In the genomic region with DNA sequence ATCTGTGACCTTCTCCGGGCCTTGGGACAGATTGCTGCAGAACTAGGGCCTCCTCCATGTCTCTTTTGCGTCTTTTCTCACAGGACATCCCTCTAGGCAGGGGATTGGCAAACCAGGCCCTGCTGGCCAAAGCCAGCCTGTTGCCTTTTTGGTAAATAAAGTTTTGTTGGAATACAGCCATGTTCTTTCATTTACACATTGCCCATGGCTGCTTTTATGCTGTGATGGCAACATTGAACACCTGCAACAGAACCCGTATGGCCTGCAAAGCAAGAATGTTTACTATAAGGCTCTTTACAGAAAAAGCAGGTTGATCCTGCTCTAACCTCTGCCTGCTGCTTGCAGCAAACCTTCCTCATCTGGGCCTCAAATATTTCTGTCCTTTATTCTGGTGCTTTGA, we compare ENCODE assay signal across 15 cellular contexts.
DNase-seq lines count a peak whose midpoint lies in the region; ATAC-seq and TF ChIP-seq lines count a peak whose summit lies in the region.
"Had no signal": no experiment of that assay in that cellular context is flagged by ENCODE, and none has a peak within 500 bp of the region (broad histone marks: within the 10 kb centered on the region; RNA-seq: fewer than 3 reads in every experiment).

No MANE protein-coding gene starts in this region.

- no peaks in the 10 kb centered on the region for H3K36me3 Mint-ChIP-seq in stimulated activated memory B cell treated with anti-CD40 and anti-IgM and Interleukin-4, amounts not matched to agents 10 μg/mL and 1 μg/mL and 100 μg/mL, for 72 hours

- no peak overlapping the region for H3K4me3 Mint-ChIP-seq in stimulated activated memory B cell treated with anti-CD40 and anti-IgM and Interleukin-4, amounts not matched to agents 10 μg/mL and 1 μg/mL and 100 μg/mL, for 72 hours

- H3K36me3 ChIP-seq in duodenal mucosa (ENCODE audit: control insufficient read depth in 1 of 2, insufficient read depth in 2 of 2, low read length in 2 of 2): peaks cover 0 to 7% of the 10 kb centered on the region in 2 donors
- peaks cover 5 to 8% of the 10 kb centered on the region in 2 donors for H3K36me3 ChIP-seq in mucosa of rectum (ENCODE audit: control insufficient read depth in 2 of 2, insufficient read depth in 2 of 2, low read length in 2 of 2)
- H3K36me3 ChIP-seq: MG63 had no signal

- H3K27me3 ChIP-seq in duodenal mucosa (ENCODE audit: control insufficient read depth in 1 of 2, insufficient read depth in 2 of 2, low read length in 2 of 2) (no peaks in the 10 kb centered on the region), mucosa of rectum (ENCODE audit: control insufficient read depth in 2 of 2, insufficient read depth in 2 of 2, low read length in 2 of 2) (no peaks in the 10 kb centered on the region)

- no peaks in the 10 kb centered on the region for H3K4me1 Mint-ChIP-seq in stimulated activated memory B cell treated with anti-CD40 and anti-IgM and Interleukin-4, amounts not matched to agents 10 μg/mL and 1 μg/mL and 100 μg/mL, for 72 hours

- H3K27ac ChIP-seq in C4-2B: peak overlapping the region; percentile 5; the same call in 1 of the 2 replicates
- no peak overlapping the region for H3K27ac ChIP-seq in duodenal mucosa (ENCODE audit: low read depth, low read length)
- H3K27ac ChIP-seq in mucosa of rectum (ENCODE audit: low read depth in 2 of 2, low read length in 2 of 2): peak overlapping the region; percentile 80 to 90
- H3K27ac ChIP-seq: KMS-11 had no signal

- H3K27ac Mint-ChIP-seq in stimulated activated memory B cell treated with anti-CD40 and anti-IgM and Interleukin-4, amounts not matched to agents 10 μg/mL and 1 μg/mL and 100 μg/mL, for 72 hours: no peak overlapping the region

- no peaks in the 10 kb centered on the region for H3K9me3 Mint-ChIP-seq in stimulated activated memory B cell treated with anti-CD40 and anti-IgM and Interleukin-4, amounts not matched to agents 10 μg/mL and 1 μg/mL and 100 μg/mL, for 72 hours

- H3K4me1 ChIP-seq in duodenal mucosa (ENCODE audit: control insufficient read depth in 1 of 2, insufficient read depth in 2 of 2, low read length in 2 of 2): peaks cover 4 to 12% of the 10 kb centered on the region in 2 donors
- H3K4me1 ChIP-seq in mucosa of rectum (ENCODE audit: control insufficient read depth in 2 of 2, insufficient read depth in 2 of 2, low read length in 2 of 2): peaks cover 10 to 20% of the 10 kb centered on the region in 2 donors

- H3K4me3 ChIP-seq in duodenal mucosa (ENCODE audit: low read depth in 1 of 2, low read length in 2 of 2): peak overlapping the region; percentile 51 to 53
- H3K4me3 ChIP-seq in mucosa of rectum (ENCODE audit: low read length in 2 of 2): peak overlapping the region; percentile 64 to 79
- H3K4me3 ChIP-seq: MG63 had no signal

- peaks cover 55% of the 10 kb centered on the region for H3K27me3 Mint-ChIP-seq in stimulated activated memory B cell treated with anti-CD40 and anti-IgM and Interleukin-4, amounts not matched to agents 10 μg/mL and 1 μg/mL and 100 μg/mL, for 72 hours

- H3K9me3 ChIP-seq in duodenal mucosa (ENCODE audit: control insufficient read depth in 1 of 2, low read length in 2 of 2) (no peaks in the 10 kb centered on the region), mucosa of rectum (ENCODE audit: control insufficient read depth in 2 of 2, low read length in 2 of 2) (no peaks in the 10 kb centered on the region)
- H3K9me3 ChIP-seq: Caco-2, MG63 had no signal

- DNase-seq in DMS153 treated with DMSO at 0.1 percent for 48 hours (lab: John Stamatoyannopoulos, UW; ENCODE audit: unreplicated experiment) (peak; percentile 5), cortex of kidney (lab: John Stamatoyannopoulos, UW) (no peak), NCI-H1105 treated with DMSO at 0.1 percent for 48 hours (lab: John Stamatoyannopoulos, UW) (no peak)
- DNase-seq: DMS79, MG63, NCI-H1105, NCI-H2171, NCI-H748 treated with DMSO at 0.1 percent for 48 hours had no signal

- H3K9ac ChIP-seq in duodenal mucosa (ENCODE audit: low read depth in 1 of 2, low read length in 2 of 2) (peak overlapping the region in 1 of 2 donors; percentile 60), mucosa of rectum (ENCODE audit: low read depth in 1 of 2, low read length in 2 of 2) (peak overlapping the region; percentile 0 to 19)
- H3K9ac ChIP-seq: KMS-11 had no signal

- TF ChIP-seq CTCF in C4-2B (conservative IDR thresholded peaks at IDR 0.05): no peak

- ATAC-seq in stimulated activated memory B cell treated with anti-CD40 and anti-IgM and Interleukin-4, amounts not matched to agents 10 μg/mL and 1 μg/mL and 100 μg/mL, for 72 hours: no peak
- ATAC-seq: Right ventricle myocardium inferior had no signal
